Comparison of ENCODE assay signal across 9 cellular contexts in the genomic region with DNA sequence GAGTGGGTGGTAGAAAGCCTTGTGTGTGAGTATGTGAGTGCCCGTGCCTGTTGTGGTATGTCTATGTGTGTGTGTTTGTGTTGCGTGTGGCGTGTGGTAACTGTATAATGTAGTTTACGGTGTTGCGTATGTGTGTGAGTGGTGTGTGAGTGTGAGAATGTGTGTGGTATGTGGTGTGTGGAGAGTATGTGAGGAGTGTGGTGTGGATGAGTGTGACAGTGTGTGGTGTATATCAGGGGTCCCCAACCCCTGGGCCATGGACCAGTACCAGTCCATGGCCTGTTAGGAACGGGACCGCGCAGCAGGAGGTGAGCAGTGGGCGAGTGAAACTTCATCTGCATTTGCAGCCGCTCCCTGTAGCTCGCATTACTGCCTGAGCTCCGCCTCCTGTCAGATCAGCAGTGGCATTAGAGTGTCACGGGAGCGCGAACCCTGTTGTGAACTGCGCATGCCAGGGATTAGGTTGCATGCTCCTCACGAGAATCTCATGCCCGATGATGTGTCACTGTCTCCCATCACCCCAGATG. TPM values are rescaled to one million over a fixed set of nuclear protein-coding genes. Genes with fewer than 3 reads are reported as not detected.
DNase-seq lines count a peak whose midpoint lies in the region; ATAC-seq and TF ChIP-seq lines count a peak whose summit lies in the region.
"Had no signal": no experiment of that assay in that cellular context is flagged by ENCODE, and none has a peak within 500 bp of the region (broad histone marks: within the 10 kb centered on the region; RNA-seq: fewer than 3 reads in every experiment).

No MANE protein-coding gene starts in this region.

- H3K4me3 Mint-ChIP-seq in WTC11 (no peak overlapping the region), HFFc6 (no peak overlapping the region)

- H3K9ac ChIP-seq in SK-N-SH = no peak overlapping the region

- no peak for TF ChIP-seq RAD21 in SK-N-SH (IDR thresholded peaks at IDR 0.05; ENCODE audit: low read length)

- DNase-seq in BE2C (peak; percentile 71), HT1080 (ENCODE audit: low read depth) (peak; percentile 65), WTC11 (ENCODE audit: low spot score) (peak; percentile 53), kidney tubule cell (ENCODE audit: low spot score) (peak; percentile 74), SK-N-SH (no peak), tibial nerve (ENCODE audit: low spot score in 2 of 2) (no peak), HFFc6 (no peak)
- DNase-seq: activated gamma-delta T cell had no signal

- H3K4me3 ChIP-seq in BE2C (ENCODE audit: low read depth, low read length) (peak overlapping the region; percentile 9; the same call in 1 of the 2 replicates), SK-N-SH (ENCODE audit: low read depth in 2 of 2, low read length in 1 of 2) (no peak overlapping the region), tibial nerve (no peak overlapping the region)

- no peaks in the 10 kb centered on the region for H3K36me3 ChIP-seq in BE2C
- no peaks in the 10 kb centered on the region for H3K36me3 ChIP-seq in SK-N-SH (replicated peaks in 1 of 2; ENCODE audit: control insufficient read depth in 1 of 2, insufficient read depth in 2 of 2, low read length in 1 of 2)
- H3K36me3 ChIP-seq in tibial nerve = no peaks in the 10 kb centered on the region

- no peak overlapping the region for H3K4me2 ChIP-seq in SK-N-SH

- CTCF ChIA-PET in WTC11 (lab: Charles Lee) (no interaction called here), SK-N-SH (lab: Yijun Ruan, JAX) (no interaction called here)

- H3K9me3 ChIP-seq in BE2C (no peaks in the 10 kb centered on the region), SK-N-SH (no peaks in the 10 kb centered on the region), tibial nerve (no peaks in the 10 kb centered on the region)

- H3K4me1 ChIP-seq in BE2C = peaks cover 2% of the 10 kb centered on the region; the same call in 1 of the 2 replicates
- no peaks in the 10 kb centered on the region for H3K4me1 ChIP-seq in SK-N-SH (ENCODE audit: control insufficient read depth in 1 of 2, insufficient read depth in 2 of 2, low read depth in 1 of 2, low read length in 1 of 2)
- H3K4me1 ChIP-seq in tibial nerve = peaks cover 0 to 6% (median 0%) of the 10 kb centered on the region in 4 donors

- H3K36me3 Mint-ChIP-seq in WTC11 (no peaks in the 10 kb centered on the region), HFFc6 (ENCODE audit: low read depth) (no peaks in the 10 kb centered on the region)

- no peak for TF ChIP-seq POLR2A in tibial nerve (IDR thresholded peaks at IDR 0.05)

- TF ChIP-seq CTCF in BE2C (IDR thresholded peaks at IDR 0.05; ENCODE audit: low read depth, low read length) = no peak
- TF ChIP-seq CTCF in WTC11 (IDR thresholded peaks at IDR 0.05) = no peak
- TF ChIP-seq CTCF in SK-N-SH (IDR thresholded peaks at IDR 0.05) = no peak
- TF ChIP-seq CTCF in tibial nerve (IDR thresholded peaks at IDR 0.05) = no peak
- TF ChIP-seq CTCF in HFFc6 (IDR thresholded peaks at IDR 0.05) = no peak

- peaks cover 5% of the 10 kb centered on the region for H3K4me1 Mint-ChIP-seq in WTC11
- H3K4me1 Mint-ChIP-seq in HFFc6 (ENCODE audit: low read depth) = no peaks in the 10 kb centered on the region

- H3K27me3 ChIP-seq in BE2C (no peaks in the 10 kb centered on the region), SK-N-SH (ENCODE audit: insufficient read depth) (no peaks in the 10 kb centered on the region), tibial nerve (peaks cover 0 to 24% of the 10 kb centered on the region in 2 donors)

- no peak for TF ChIP-seq EP300 in SK-N-SH (IDR thresholded peaks at IDR 0.05; ENCODE audit: borderline replicate concordance in 1 of 2, low read depth in 1 of 2, low read length in 1 of 2)
- TF ChIP-seq EP300 in tibial nerve (IDR thresholded peaks at IDR 0.05) = no peak

- no peaks in the 10 kb centered on the region for H3F3A ChIP-seq in SK-N-SH (replicated peaks; ENCODE audit: insufficient read depth)

- H3K27ac Mint-ChIP-seq in WTC11 (no peak overlapping the region), HFFc6 (no peak overlapping the region)

- H2AFZ ChIP-seq in SK-N-SH (ENCODE audit: low read depth) = no peak overlapping the region

- no peaks in the 10 kb centered on the region for H4K20me1 ChIP-seq in SK-N-SH (ENCODE audit: insufficient read depth)

- H3K9me3 Mint-ChIP-seq in WTC11 (no peaks in the 10 kb centered on the region), HFFc6 (no peaks in the 10 kb centered on the region)

- 77% methylated on average over 12 of the region's 18 CpGs for WGBS in SK-N-SH (ENCODE audit: low lambda C conversion rate)
- 31 to 39% methylated on average over 18 of the region's 18 CpGs for WGBS in tibial nerve, 2 donors

- H3K27ac ChIP-seq in SK-N-SH (ENCODE audit: low read depth in 2 of 2, low read length in 1 of 2) (no peak overlapping the region), tibial nerve (no peak overlapping the region)

- no peaks in the 10 kb centered on the region for H3K79me2 ChIP-seq in SK-N-SH (ENCODE audit: insufficient read depth)

- no peaks in the 10 kb centered on the region for H3K9me2 ChIP-seq in SK-N-SH

- ATAC-seq in WTC11 = no peak; the same call in 1 of the 2 replicates
- ATAC-seq in GM18907 (IDR thresholded peaks at IDR 0.05; ENCODE audit: unreplicated experiment) = no peak

- peaks cover 16% of the 10 kb centered on the region for H3K27me3 Mint-ChIP-seq in WTC11 (ENCODE audit: low read depth)
- peaks cover 34% of the 10 kb centered on the region for H3K27me3 Mint-ChIP-seq in HFFc6 (ENCODE audit: insufficient read depth)

- POLR2A ChIA-PET in WTC11 (lab: Charles Lee) = no interaction called here
- POLR2A ChIA-PET in SK-N-SH (lab: Yijun Ruan, JAX) = no interaction called here

TF ChIP-seq in WTC11, 78 proteins besides CTCF, POLR2A, EP300 and RAD21 (continues in another document):
- TF ChIP-seq, protein P1, sequence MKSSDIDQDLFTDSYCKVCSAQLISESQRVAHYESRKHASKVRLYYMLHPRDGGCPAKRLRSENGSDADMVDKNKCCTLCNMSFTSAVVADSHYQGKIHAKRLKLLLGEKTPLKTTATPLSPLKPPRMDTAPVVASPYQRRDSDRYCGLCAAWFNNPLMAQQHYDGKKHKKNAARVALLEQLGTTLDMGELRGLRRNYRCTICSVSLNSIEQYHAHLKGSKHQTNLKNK (CRISPR knock-in tag; IDR thresholded peaks at IDR 0.05) = no peak
- TF ChIP-seq, protein P2, sequence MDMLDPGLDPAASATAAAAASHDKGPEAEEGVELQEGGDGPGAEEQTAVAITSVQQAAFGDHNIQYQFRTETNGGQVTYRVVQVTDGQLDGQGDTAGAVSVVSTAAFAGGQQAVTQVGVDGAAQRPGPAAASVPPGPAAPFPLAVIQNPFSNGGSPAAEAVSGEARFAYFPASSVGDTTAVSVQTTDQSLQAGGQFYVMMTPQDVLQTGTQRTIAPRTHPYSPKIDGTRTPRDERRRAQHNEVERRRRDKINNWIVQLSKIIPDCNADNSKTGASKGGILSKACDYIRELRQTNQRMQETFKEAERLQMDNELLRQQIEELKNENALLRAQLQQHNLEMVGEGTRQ (CRISPR knock-in tag; IDR thresholded peaks at IDR 0.05) = no peak

TF ChIP-seq in SK-N-SH, 30 proteins besides CTCF, POLR2A, EP300 and RAD21 (continues in another document):
- TF ChIP-seq RCOR1 (IDR thresholded peaks at IDR 0.05; ENCODE audit: low read length) (no peak), CHD2 (IDR thresholded peaks at IDR 0.05; ENCODE audit: low read length, partially characterized antibody) (no peak), YY1 (IDR thresholded peaks at IDR 0.05; ENCODE audit: low read depth) (no peak), RFX5 (IDR thresholded peaks at IDR 0.05; ENCODE audit: low read length) (no peak)
- TF ChIP-seq, protein P3, sequence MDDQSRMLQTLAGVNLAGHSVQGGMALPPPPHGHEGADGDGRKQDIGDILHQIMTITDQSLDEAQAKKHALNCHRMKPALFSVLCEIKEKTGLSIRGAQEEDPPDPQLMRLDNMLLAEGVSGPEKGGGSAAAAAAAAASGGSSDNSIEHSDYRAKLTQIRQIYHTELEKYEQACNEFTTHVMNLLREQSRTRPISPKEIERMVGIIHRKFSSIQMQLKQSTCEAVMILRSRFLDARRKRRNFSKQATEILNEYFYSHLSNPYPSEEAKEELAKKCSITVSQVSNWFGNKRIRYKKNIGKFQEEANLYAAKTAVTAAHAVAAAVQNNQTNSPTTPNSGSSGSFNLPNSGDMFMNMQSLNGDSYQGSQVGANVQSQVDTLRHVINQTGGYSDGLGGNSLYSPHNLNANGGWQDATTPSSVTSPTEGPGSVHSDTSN (IDR thresholded peaks at IDR 0.05) = no peak

RNA-seq across cellular contexts. Expression of gene UPK3A, which starts 5.7 kb away (rescaled TPM):
- polyA plus RNA-seq in BE2C (2012; ENCODE audit: insufficient read depth, insufficient read length, low read depth) = not detected
- not detected in 2 replicates for total RNA-seq in HT1080 (2014; rRNA removed; shearing (Covaris generic))
- not detected in 2 replicates for polyA plus RNA-seq in HT1080 (2015; cell fraction: cytosol; rRNA removed)
- polyA plus RNA-seq in HT1080 (2015; cell fraction: nucleus; rRNA removed) = not detected in 2 replicates
- total RNA-seq in WTC11 (2021) = 0.23 to 0.62 TPM (median 0.37 TPM) in 3 replicates
- not detected in 2 replicates for polyA plus RNA-seq in SK-N-SH (2012; rRNA removed)
- not detected in 2 replicates for polyA plus RNA-seq in SK-N-SH (2012; cell fraction: cytosol; rRNA removed)
- not detected in 2 replicates for polyA plus RNA-seq in SK-N-SH (2012; cell fraction: nucleus; rRNA removed)
- not detected for total RNA-seq in tibial nerve
- total RNA-seq in HFFc6 (2021; fragmentation: NEBNext Ultra II Directional; extraction: Animal tissue kit (Norgen Biotek cat#: 25700)) = not detected

RNA-seq across cellular contexts. Expression of gene FAM118A, which starts 19.3 kb away (rescaled TPM):
- 50.9 TPM for polyA plus RNA-seq in BE2C (2012; ENCODE audit: insufficient read depth, insufficient read length, low read depth)
- 19.2 and 20.0 TPM in 2 replicates for total RNA-seq in HT1080 (2014; rRNA removed; shearing (Covaris generic))
- 10.9 TPM in 2 replicates for polyA plus RNA-seq in HT1080 (2015; cell fraction: cytosol; rRNA removed)
- 160 and 218 TPM in 2 replicates for polyA plus RNA-seq in HT1080 (2015; cell fraction: nucleus; rRNA removed)
- total RNA-seq in WTC11 (2021) (20.7 to 21.6 TPM (median 21.3 TPM) in 3 replicates), tibial nerve (100 to 1,000 TPM in 2 of 4 donors, 10 to 100 TPM in 2; 16.8 to 171 (median 83.2) TPM)
- 11.3 and 14.1 TPM in 2 replicates for polyA plus RNA-seq in SK-N-SH (2012; rRNA removed)
- polyA plus RNA-seq in SK-N-SH (2012; cell fraction: cytosol; rRNA removed) = 11.1 and 11.6 TPM in 2 replicates
- 22.5 and 24.0 TPM in 2 replicates for polyA plus RNA-seq in SK-N-SH (2012; cell fraction: nucleus; rRNA removed)
- 10 to 100 TPM in 4 of 6 experiments, 1 to 10 TPM in 2; 8.6 to 13.2 (median 10.7) TPM for total RNA-seq in HFFc6 (2021; fragmentation: NEBNext Ultra II Directional; extraction: Animal tissue kit (Norgen Biotek cat#: 25700))

RNA-seq across cellular contexts. Expression of gene KIAA0930, which starts 49.8 kb away (rescaled TPM):
- polyA plus RNA-seq in BE2C (2012; ENCODE audit: insufficient read depth, insufficient read length, low read depth) = 77.2 TPM
- 51.3 and 87.7 TPM in 2 replicates for total RNA-seq in HT1080 (2014; rRNA removed; shearing (Covaris generic))
- 29.7 and 38.3 TPM in 2 replicates for polyA plus RNA-seq in HT1080 (2015; cell fraction: cytosol; rRNA removed)
- polyA plus RNA-seq in HT1080 (2015; cell fraction: nucleus; rRNA removed) = 52.7 and 58.1 TPM in 2 replicates
- total RNA-seq in WTC11 (2021) (53.2 to 62.1 TPM (median 57.6 TPM) in 3 replicates), tibial nerve (10 to 100 TPM; 51.6 to 64.9 (median 62.0) TPM)
- 55.9 and 80.8 TPM in 2 replicates for polyA plus RNA-seq in SK-N-SH (2012; rRNA removed)
- 31.0 and 38.2 TPM in 2 replicates for polyA plus RNA-seq in SK-N-SH (2012; cell fraction: cytosol; rRNA removed)
- polyA plus RNA-seq in SK-N-SH (2012; cell fraction: nucleus; rRNA removed) = 228 and 274 TPM in 2 replicates
- total RNA-seq in HFFc6 (2021; fragmentation: NEBNext Ultra II Directional; extraction: Animal tissue kit (Norgen Biotek cat#: 25700)) = 10 to 100 TPM; 53.9 to 70.1 (median 57.8) TPM

Comparison
In these comparisons a context has a peak if more than half of its experiments do, and no peak if none do; other contexts are left out.
1. DNase-seq: peak in BE2C (single experiment), HT1080 (single experiment), WTC11 (single experiment) and kidney tubule cell (single experiment); none in SK-N-SH (single experiment), tibial nerve (0 of 2) and HFFc6 (single experiment).